25 cellular contexts compared by ENCODE assay signal in genomic region chr2:48584551-48584950, GRCh38. TPM values are rescaled to one million over a fixed set of nuclear protein-coding genes. Genes with fewer than 3 reads are reported as not detected.
DNase-seq lines count a peak whose midpoint lies in the region; ATAC-seq and TF ChIP-seq lines count a peak whose summit lies in the region.
"Had no signal": no experiment of that assay in that cellular context is flagged by ENCODE, and none has a peak within 500 bp of the region (broad histone marks: within the 10 kb centered on the region; RNA-seq: fewer than 3 reads in every experiment).

No MANE protein-coding gene starts in this region.

- POLR2A ChIA-PET in WTC11 (lab: Charles Lee): no interaction called here

- intact Hi-C loops in posterior vena cava (cut with DNase I): loop anchor here (10.0 kb wide), 2 partner anchors 60 to 110 kb away; no protein-coding TSS in a partner anchor

- H2BK12ac ChIP-seq in trophoblast cell (ENCODE audit: low read length): no peak overlapping the region

- H2BK120ac ChIP-seq in mesendoderm (ENCODE audit: low read depth, low read length): no peak overlapping the region
- no peak overlapping the region for H2BK120ac ChIP-seq in trophoblast cell (ENCODE audit: insufficient read depth, low read length, poor library complexity)

- H3K9me3 Mint-ChIP-seq in WTC11 (no peaks in the 10 kb centered on the region), type B pancreatic cell (peaks cover 5% of the 10 kb centered on the region)
- H3K9me3 Mint-ChIP-seq: CD4-positive, alpha-beta T cell; CD8-positive, alpha-beta memory T cell; HFFc6 had no signal

- H3K9ac ChIP-seq in mesendoderm (ENCODE audit: low read length) (no peak overlapping the region), trophoblast cell (ENCODE audit: low read length) (no peak overlapping the region)
- H3K9ac ChIP-seq: BLaER1 treated with 17β-estradiol and CSF1 and Interleukin-3, amounts not matched to agents 10 nM and 100 nM; GM23248 had no signal

- peaks cover 37% of the 10 kb centered on the region for H3K4me1 Mint-ChIP-seq in WTC11
- peaks cover 28% of the 10 kb centered on the region for H3K4me1 Mint-ChIP-seq in type B pancreatic cell (ENCODE audit: unreplicated experiment)

- no peak overlapping the region for H3K14ac ChIP-seq in trophoblast cell (ENCODE audit: low read length)

- no peaks in the 10 kb centered on the region for H3K79me1 ChIP-seq in mesendoderm (ENCODE audit: low read length)
- peaks cover 9% of the 10 kb centered on the region for H3K79me1 ChIP-seq in trophoblast cell (ENCODE audit: low read length)

- DNase-seq in NCI-H510A treated with DMSO at 0.1 percent for 48 hours (lab: John Stamatoyannopoulos, UW): peak; percentile 24
- no peak for DNase-seq in NCI-H510A (lab: John Stamatoyannopoulos, UW)
- DNase-seq in WTC11 (ENCODE audit: low spot score): no peak
- DNase-seq in mesendoderm: peak; percentile 18
- peak; percentile 78 to 86 for DNase-seq in trophoblast cell
- DNase-seq in NCI-H1930 (lab: John Stamatoyannopoulos, UW): no peak
- DNase-seq in posterior vena cava (ENCODE audit: low spot score): no peak
- DNase-seq in type B pancreatic cell (ENCODE audit: extremely low spot score, unreplicated experiment): no peak
- DNase-seq: 8988T; ACHN; AML-193; BE2C; CD4-positive, alpha-beta T cell; CD8-positive, alpha-beta memory T cell; DMS 273 treated with DMSO at 0.1 percent for 48 hours; DMS79; EL; GF-D8; GM23248; HFFc6 had no signal

- H4K91ac ChIP-seq in trophoblast cell (ENCODE audit: low read depth, low read length): no peak overlapping the region

- H3K23ac ChIP-seq in mesendoderm (ENCODE audit: low read length) (no peak overlapping the region), trophoblast cell (ENCODE audit: low read length) (no peak overlapping the region)

- H3K4me1 ChIP-seq in mesendoderm (ENCODE audit: control insufficient read depth, low read depth, low read length) (no peaks in the 10 kb centered on the region), trophoblast cell (ENCODE audit: control insufficient read depth in 1 of 2, insufficient read depth in 2 of 2, low read length in 2 of 2) (peaks cover 33% of the 10 kb centered on the region in 2 experiments)
- H3K4me1 ChIP-seq: A549, BE2C had no signal

- peak overlapping the region; percentile 81 for H3K27ac Mint-ChIP-seq in WTC11
- H3K27ac Mint-ChIP-seq in type B pancreatic cell: no peak overlapping the region
- H3K27ac Mint-ChIP-seq: CD14-positive monocyte; CD4-positive, alpha-beta T cell; CD8-positive, alpha-beta memory T cell; HFFc6 had no signal

- H3K36me3 ChIP-seq in mesendoderm (ENCODE audit: control insufficient read depth, insufficient read depth, low read length) (no peaks in the 10 kb centered on the region), trophoblast cell (ENCODE audit: control insufficient read depth in 1 of 2, insufficient read depth in 2 of 2, low read length in 2 of 2) (peaks cover 2 to 5% of the 10 kb centered on the region in 2 experiments)
- H3K36me3 ChIP-seq: BE2C, HAP-1 had no signal

- H3K4ac ChIP-seq in mesendoderm (ENCODE audit: low read depth, low read length) (no peak overlapping the region), trophoblast cell (ENCODE audit: low read depth, low read length) (no peak overlapping the region)

- H2BK15ac ChIP-seq in mesendoderm (replicated peaks; ENCODE audit: low read depth): no peak overlapping the region

- H3K56ac ChIP-seq in mesendoderm (ENCODE audit: low read length): no peak overlapping the region

- no peak overlapping the region for H2AFZ ChIP-seq in trophoblast cell (ENCODE audit: insufficient read depth, low read length, poor library complexity)
- H2AFZ ChIP-seq: GM23248 had no signal

- H3K9me3 ChIP-seq in trophoblast cell (ENCODE audit: insufficient read depth, low read depth, low read length): no peaks in the 10 kb centered on the region
- H3K9me3 ChIP-seq: A549; BE2C; BLaER1 treated with 17β-estradiol and CSF1 and Interleukin-3, amounts not matched to agents 10 nM and 100 nM; HAP-1 had no signal

- H3K27me3 Mint-ChIP-seq in WTC11 (ENCODE audit: low read depth) (peaks cover 16% of the 10 kb centered on the region), type B pancreatic cell (peaks cover 10% of the 10 kb centered on the region)
- H3K27me3 Mint-ChIP-seq: CD4-positive, alpha-beta T cell had no signal

- CTCF ChIA-PET in WTC11 (lab: Charles Lee): no interaction called here

- TF ChIP-seq CTCF in WTC11 (IDR thresholded peaks at IDR 0.05) (no peak), type B pancreatic cell (conservative IDR thresholded peaks at IDR 0.05) (no peak)

- no peak overlapping the region for H3K4me3 Mint-ChIP-seq in WTC11
- H3K4me3 Mint-ChIP-seq in type B pancreatic cell: no peak overlapping the region
- H3K4me3 Mint-ChIP-seq: CD14-positive monocyte; CD4-positive, alpha-beta T cell; CD8-positive, alpha-beta memory T cell; HFFc6 had no signal

- H3K27ac ChIP-seq in mesendoderm (ENCODE audit: low read depth, low read length) (no peak overlapping the region), trophoblast cell (ENCODE audit: low read depth, low read length) (no peak overlapping the region)
- H3K27ac ChIP-seq: A549; BLaER1 treated with 17β-estradiol and CSF1 and Interleukin-3, amounts not matched to agents 10 nM and 100 nM; GM23248 had no signal

- H4K12ac ChIP-seq in trophoblast cell (ENCODE audit: low read depth, low read length): no peak overlapping the region

- H3K27me3 ChIP-seq in mesendoderm (ENCODE audit: insufficient read depth, low read length, poor library complexity) (no peaks in the 10 kb centered on the region), trophoblast cell (ENCODE audit: insufficient read depth, low read length) (no peaks in the 10 kb centered on the region)
- H3K27me3 ChIP-seq: BE2C; BLaER1 treated with 17β-estradiol and CSF1 and Interleukin-3, amounts not matched to agents 10 nM and 100 nM had no signal

- no peak for ATAC-seq in WTC11
- ATAC-seq: A549 had no signal

- no peak overlapping the region for H3K4me2 ChIP-seq in mesendoderm (ENCODE audit: low read length)
- no peak overlapping the region for H3K4me2 ChIP-seq in trophoblast cell (ENCODE audit: low read length)
- H3K4me2 ChIP-seq: A549; BLaER1 treated with 17β-estradiol and CSF1 and Interleukin-3, amounts not matched to agents 10 nM and 100 nM had no signal

- WGBS in mesendoderm (ENCODE audit: extremely low coverage, insufficient coverage, low lambda C conversion rate): no CpG with 5 or more reads among the region's 4 CpGs
- WGBS in trophoblast cell (ENCODE audit: extremely low coverage, insufficient coverage, insufficient read length): no CpG with 5 or more reads among the region's 4 CpGs

- H3K79me2 ChIP-seq in mesendoderm (ENCODE audit: control insufficient read depth, insufficient read depth, low read length) (no peaks in the 10 kb centered on the region), trophoblast cell (ENCODE audit: control insufficient read depth, insufficient read depth, low read length, poor library complexity) (peaks cover 2% of the 10 kb centered on the region)

- no peak overlapping the region for H4K5ac ChIP-seq in mesendoderm (ENCODE audit: low read length)

- no peak overlapping the region for H2AK5ac ChIP-seq in mesendoderm (ENCODE audit: low read length)
- H2AK5ac ChIP-seq in trophoblast cell (ENCODE audit: low read length): no peak overlapping the region

- H3K18ac ChIP-seq in mesendoderm (ENCODE audit: low read length) (no peak overlapping the region), trophoblast cell (ENCODE audit: low read length) (peak overlapping the region; percentile 25)

- H2BK5ac ChIP-seq in mesendoderm (ENCODE audit: low read length) (no peak overlapping the region), trophoblast cell (ENCODE audit: low read depth, low read length, poor library complexity) (no peak overlapping the region)

- H3K4me3 ChIP-seq in mesendoderm (ENCODE audit: low read length): no peak overlapping the region
- no peak overlapping the region for H3K4me3 ChIP-seq in trophoblast cell (ENCODE audit: low read depth, low read length)
- H3K4me3 ChIP-seq: A549; BLaER1 treated with 17β-estradiol and CSF1 and Interleukin-3, amounts not matched to agents 10 nM and 100 nM; GM23248; HAP-1 had no signal

- peaks cover 26% of the 10 kb centered on the region for H3K36me3 Mint-ChIP-seq in WTC11
- H3K36me3 Mint-ChIP-seq in type B pancreatic cell: peaks cover 27% of the 10 kb centered on the region
- H3K36me3 Mint-ChIP-seq: CD14-positive monocyte had no signal

- no peak overlapping the region for H4K8ac ChIP-seq in mesendoderm (ENCODE audit: low read depth, low read length)
- H4K8ac ChIP-seq in trophoblast cell (ENCODE audit: low read depth, low read length): no peak overlapping the region

TF ChIP-seq in WTC11, 78 proteins besides CTCF, POLR2A, EP300 and RAD21 (continues in another document):
- TF ChIP-seq NR3C1 (CRISPR knock-in tag; conservative IDR thresholded peaks at IDR 0.05; ENCODE audit: low read depth) (no peak), ZMAT4 (CRISPR knock-in tag; IDR thresholded peaks at IDR 0.05) (no peak), GABPB1 (CRISPR knock-in tag; IDR thresholded peaks at IDR 0.05) (no peak)

RNA-seq across cellular contexts. Expression of gene GTF2A1L, which starts 33.1 kb away (rescaled TPM):
- total RNA-seq in WTC11 (2021) (not detected in 3 replicates), posterior vena cava (1 to 10 TPM in 1 of 2 donors, not detected in 1; 7.4 TPM), type B pancreatic cell (ENCODE audit: low replicate concordance) (not detected in 2 replicates)
- polyA plus RNA-seq in mesendoderm (2013, experiment 1 of 2): 0.03 TPM
- polyA plus RNA-seq in mesendoderm (2013, experiment 2 of 2): not detected
- polyA plus RNA-seq in trophoblast cell (2013): 0.58 and 0.90 TPM in 2 replicates
- total RNA-seq: CD4-positive, alpha-beta T cell; CD8-positive, alpha-beta memory T cell; G401; HFFc6 had no signal
- polyA plus RNA-seq: A549; CD14-positive monocyte; CD8-positive, alpha-beta memory T cell had no signal

RNA-seq across cellular contexts. Expression of gene STON1, which starts 54.6 kb away (rescaled TPM):
- 11.0 to 13.5 TPM (median 13.4 TPM) in 3 replicates for total RNA-seq in WTC11 (2021)
- polyA plus RNA-seq in mesendoderm (2013, experiment 1 of 2): 1.1 TPM
- polyA plus RNA-seq in mesendoderm (2013, experiment 2 of 2): 1.1 TPM
- polyA plus RNA-seq in trophoblast cell (2013): 10.3 and 10.6 TPM in 2 replicates
- 10 to 100 TPM; 44.7 to 47.9 TPM for total RNA-seq in posterior vena cava
- total RNA-seq in type B pancreatic cell (ENCODE audit: low replicate concordance): 4.3 and 15.7 TPM in 2 replicates

Comparison
In these comparisons a context has a peak if more than half of its experiments do, and no peak if none do; other contexts are left out.
1. DNase-seq: peak in NCI-H510A treated with DMSO at 0.1 percent for 48 hours (single experiment), mesendoderm (single experiment) and trophoblast cell (2 of 2); none in NCI-H510A (single experiment), WTC11 (single experiment), NCI-H1930 (0 of 2), posterior vena cava (single experiment) and type B pancreatic cell (single experiment).